In genomic region chr14:20682127-20682434, GRCh38 we compare ENCODE assay signal across 8 cellular contexts. TPM values are rescaled to one million over a fixed set of nuclear protein-coding genes. Genes with fewer than 3 reads are reported as not detected.
DNase-seq lines count a peak whose midpoint lies in the region; ATAC-seq, FAIRE-seq and TF ChIP-seq lines count a peak whose summit lies in the region.

No MANE protein-coding gene starts in this region.

- FAIRE-seq in GM19239 (lab: Jason Lieb, UNC), result no peak

- H3K27ac Mint-ChIP-seq in activated CD8-positive, alpha-beta T cell treated with anti-CD3 and anti-CD28 coated beads for 36 hours, result no peak overlapping the region

- H3K36me3 ChIP-seq in adrenal gland (replicated peaks in 1 of 2) (no peaks in the 10 kb centered on the region), iPS-18a (ENCODE audit: control insufficient read depth, low read depth, low read length) (no peaks in the 10 kb centered on the region), smooth muscle cell (ENCODE audit: low read depth) (no peaks in the 10 kb centered on the region)

- H3K4me3 ChIP-seq in GM12875 (ENCODE audit: low read depth, low read length) (peak overlapping the region; percentile 70), adrenal gland (peak overlapping the region in 2 of 4 donors; percentile 63 to 66), iPS-18a (ENCODE audit: low read length) (peak overlapping the region; percentile 95), smooth muscle cell (peak overlapping the region; percentile 94)

- CTCF ChIA-PET in activated CD8-positive, alpha-beta T cell treated with anti-CD3 and anti-CD28 coated beads for 36 hours (lab: Charles Lee), result interaction anchor here (0.8 to 7.5 kb wide), 14 partner anchors 10 to 355 kb away, joined by 3 to 53 read pairs (median 21); partner anchors contain the start of gene PARP2

- no peaks in the 10 kb centered on the region for H3K79me2 ChIP-seq in smooth muscle cell (ENCODE audit: low read depth)

- WGBS in adrenal gland, 4 donors, result 0 to 1% (median 0%) methylated on average over 5 to 11 of the region's 11 CpGs
- 1% methylated on average over 11 of the region's 11 CpGs for WGBS in smooth muscle cell (ENCODE audit: low lambda C conversion rate)

- DNase-seq in adrenal gland, result peak in 1 of 7 donors; percentile 48
- no peak for DNase-seq in smooth muscle cell (lab: John Stamatoyannopoulos, UW; ENCODE audit: unreplicated experiment)
- no peak for DNase-seq in HT-29 (ENCODE audit: low spot score)
- no peak for DNase-seq in activated CD4-positive, CD25-positive, alpha-beta regulatory T cell (lab: John Stamatoyannopoulos, UW)
- no peak for DNase-seq in activated CD8-positive, alpha-beta T cell treated with anti-CD3 and anti-CD28 coated beads for 36 hours
- no peak for DNase-seq in GM19239 (ENCODE audit: insufficient read length, low spot score)

- TF ChIP-seq POLR2A in adrenal gland (IDR thresholded peaks at IDR 0.05), result no peak

- H3K4me1 ChIP-seq in adrenal gland (replicated peaks in 1 of 2), result peaks cover 11 to 21% of the 10 kb centered on the region in 2 donors
- H3K4me1 ChIP-seq in iPS-18a (ENCODE audit: control insufficient read depth, low read depth, low read length), result peaks cover 16% of the 10 kb centered on the region
- peaks cover 12% of the 10 kb centered on the region for H3K4me1 ChIP-seq in smooth muscle cell (ENCODE audit: low read depth)

- peak overlapping the region; percentile 67 for H3K9ac ChIP-seq in iPS-18a (ENCODE audit: low read length)
- H3K9ac ChIP-seq in smooth muscle cell (ENCODE audit: low read depth), result peak overlapping the region; percentile 97

- no peaks in the 10 kb centered on the region for H3K9me3 Mint-ChIP-seq in activated CD8-positive, alpha-beta T cell treated with anti-CD3 and anti-CD28 coated beads for 36 hours

- H3K9me3 ChIP-seq in adrenal gland (replicated peaks in 1 of 3) (no peaks in the 10 kb centered on the region), iPS-18a (ENCODE audit: control insufficient read depth, low read depth, low read length) (no peaks in the 10 kb centered on the region), smooth muscle cell (replicated peaks; ENCODE audit: low read depth) (no peaks in the 10 kb centered on the region)

- H3K27me3 ChIP-seq in adrenal gland (no peaks in the 10 kb centered on the region), iPS-18a (ENCODE audit: control insufficient read depth, insufficient read depth, low read length) (peaks cover 8% of the 10 kb centered on the region), smooth muscle cell (ENCODE audit: low read depth) (no peaks in the 10 kb centered on the region)

- POLR2A ChIA-PET in activated CD8-positive, alpha-beta T cell treated with anti-CD3 and anti-CD28 coated beads for 36 hours (lab: Charles Lee), result interaction anchor here (0.6 to 4.7 kb wide), 13 partner anchors 14 to 454 kb away, joined by 3 to 24 read pairs (median 3); partner anchors contain the start of genes APEX1, CCNB1IP1, OSGEP and PARP2

- H2AFZ ChIP-seq in smooth muscle cell (ENCODE audit: low read depth), result peak overlapping the region; percentile 90

- no peak overlapping the region for H3K4me3 Mint-ChIP-seq in activated CD8-positive, alpha-beta T cell treated with anti-CD3 and anti-CD28 coated beads for 36 hours

- H3K4me1 Mint-ChIP-seq in activated CD8-positive, alpha-beta T cell treated with anti-CD3 and anti-CD28 coated beads for 36 hours (ENCODE audit: low read depth), result peaks cover 19% of the 10 kb centered on the region

- intact Hi-C loops in adrenal gland (cut with DNase I), result loop anchor here (2.0 to 10.0 kb wide), 3 partner anchors 69 to 357 kb away; no protein-coding TSS in a partner anchor
- intact Hi-C loops in activated CD8-positive, alpha-beta T cell treated with anti-CD3 and anti-CD28 coated beads for 36 hours (cut with micrococcal nuclease), result loop anchor here (2.0 to 5.0 kb wide), 3 partner anchors 49 to 340 kb away; partner anchors contain the start of genes PARP2 and PIP4P1

- TF ChIP-seq CTCF in GM12875 (IDR thresholded peaks at IDR 0.05; ENCODE audit: borderline replicate concordance, insufficient read depth, low read depth, low read length), result no peak
- peak in 1 of 6 experiments; percentile 16 for TF ChIP-seq CTCF in adrenal gland (IDR thresholded peaks at IDR 0.05)
- TF ChIP-seq CTCF in smooth muscle cell (IDR thresholded peaks at IDR 0.05; ENCODE audit: borderline replicate concordance, insufficient read depth, poor library complexity, severe bottlenecking), result no peak
- TF ChIP-seq CTCF in activated CD8-positive, alpha-beta T cell treated with anti-CD3 and anti-CD28 coated beads for 36 hours (IDR thresholded peaks at IDR 0.05), result no peak

- H3K27me3 Mint-ChIP-seq in activated CD8-positive, alpha-beta T cell treated with anti-CD3 and anti-CD28 coated beads for 36 hours, result no peaks in the 10 kb centered on the region

- ATAC-seq in activated CD8-positive, alpha-beta T cell treated with anti-CD3 and anti-CD28 coated beads for 36 hours, result no peak

- H3F3A ChIP-seq in smooth muscle cell (ENCODE audit: low read depth), result peaks cover 34% of the 10 kb centered on the region

- H3K27ac ChIP-seq in adrenal gland (peak overlapping the region; percentile 95 to 100 (median 100)), iPS-18a (ENCODE audit: low read length) (no peak overlapping the region), smooth muscle cell (ENCODE audit: low read depth) (peak overlapping the region; percentile 98)

- H4K20me1 ChIP-seq in smooth muscle cell (ENCODE audit: low read depth), result no peaks in the 10 kb centered on the region

- H3K36me3 Mint-ChIP-seq in activated CD8-positive, alpha-beta T cell treated with anti-CD3 and anti-CD28 coated beads for 36 hours (ENCODE audit: low read depth), result no peaks in the 10 kb centered on the region

- peak overlapping the region; percentile 94 for H3K4me2 ChIP-seq in smooth muscle cell

RNA-seq across cellular contexts. Expression of gene RNASE4, which starts 2.3 kb away (rescaled TPM):
- 10 to 100 TPM in 2 of 8 donors, 1 to 10 TPM in 6; 2.3 to 24.9 (median 7.8) TPM for total RNA-seq in adrenal gland
- polyA plus RNA-seq in adrenal gland, result 10 to 100 TPM in 1 of 3 donors, 1 to 10 TPM in 2; 6.0 to 12.7 (median 9.8) TPM
- total RNA-seq in smooth muscle cell, result 34.8 and 41.8 TPM in 2 replicates
- polyA plus RNA-seq in smooth muscle cell, result 20.1 and 28.6 TPM in 2 replicates
- total RNA-seq in HT-29 (2014; rRNA removed; shearing (Covaris generic)), result 6.6 and 8.7 TPM in 2 replicates
- 1 to 10 TPM; 1.0 to 1.1 TPM for total RNA-seq in activated CD8-positive, alpha-beta T cell treated with anti-CD3 and anti-CD28 coated beads for 36 hours

RNA-seq across cellular contexts. Expression of gene ANG, which starts 6.5 kb away (rescaled TPM):
- total RNA-seq in adrenal gland, result 10 to 100 TPM in 1 of 8 donors, 1 to 10 TPM in 7; 1.0 to 12.0 (median 3.6) TPM
- polyA plus RNA-seq in adrenal gland, result 1 to 10 TPM; 1.8 to 10.0 (median 3.7) TPM
- 7.1 and 13.8 TPM in 2 replicates for total RNA-seq in smooth muscle cell
- 19.5 TPM in 2 replicates for polyA plus RNA-seq in smooth muscle cell
- total RNA-seq in HT-29 (2014; rRNA removed; shearing (Covaris generic)), result 0.57 and 4.0 TPM in 2 replicates
- total RNA-seq in activated CD8-positive, alpha-beta T cell treated with anti-CD3 and anti-CD28 coated beads for 36 hours, result under 1 TPM; 0.87 to 0.92 TPM

RNA-seq across cellular contexts. Expression of gene OR6S1, which starts 40.6 kb away (rescaled TPM):
- not detected for total RNA-seq in adrenal gland
- polyA plus RNA-seq in adrenal gland, result not detected
- total RNA-seq in smooth muscle cell, result not detected in 2 replicates
- polyA plus RNA-seq in smooth muscle cell, result not detected in 2 replicates
- not detected in 2 replicates for total RNA-seq in HT-29 (2014; rRNA removed; shearing (Covaris generic))
- not detected for total RNA-seq in activated CD8-positive, alpha-beta T cell treated with anti-CD3 and anti-CD28 coated beads for 36 hours
